15 cellular contexts compared by ENCODE assay signal in the genomic region with DNA sequence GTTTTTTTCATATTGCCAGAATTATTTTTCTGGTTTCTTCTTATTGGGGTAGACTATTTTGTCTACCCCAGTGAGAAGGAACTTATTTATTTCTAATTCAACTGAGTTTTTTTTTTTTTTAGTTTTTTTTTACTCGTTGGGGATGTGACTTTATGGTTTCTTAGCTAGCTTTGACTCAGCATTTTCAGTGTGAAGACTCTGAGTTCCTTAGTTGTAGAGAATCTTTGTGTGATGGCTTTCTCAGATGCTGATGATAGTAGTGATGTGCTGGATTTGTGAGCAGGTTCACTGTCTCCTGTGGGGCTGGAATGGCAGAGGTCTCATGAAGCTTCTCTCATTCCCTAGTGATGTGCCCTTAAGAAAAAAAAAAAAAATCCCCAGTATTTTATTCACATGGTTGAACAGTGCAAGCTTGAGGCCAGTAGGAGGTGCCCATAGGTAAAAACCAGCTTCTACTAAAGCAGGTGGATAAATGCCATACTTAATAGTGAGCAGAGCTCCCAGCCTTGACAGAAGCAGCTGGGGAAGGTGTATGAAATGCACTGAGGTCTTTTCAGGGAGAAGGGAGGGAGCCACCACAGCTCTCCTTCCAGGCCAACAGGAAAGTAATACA.
DNase-seq lines count a peak whose midpoint lies in the region; ATAC-seq and TF ChIP-seq lines count a peak whose summit lies in the region.
"Had no signal": no experiment of that assay in that cellular context is flagged by ENCODE, and none has a peak within 500 bp of the region (broad histone marks: within the 10 kb centered on the region; RNA-seq: fewer than 3 reads in every experiment).

No MANE protein-coding gene starts in this region.

- H3K36me3 ChIP-seq in A673 (ENCODE audit: insufficient read depth, low read length, poor library complexity, severe bottlenecking): peaks cover 9% of the 10 kb centered on the region
- no peaks in the 10 kb centered on the region for H3K36me3 ChIP-seq in HCT116 (ENCODE audit: control insufficient read depth in 1 of 2, insufficient read depth in 2 of 2, low read length in 2 of 2)
- no peaks in the 10 kb centered on the region for H3K36me3 ChIP-seq in NT2/D1 (ENCODE audit: insufficient read depth, insufficient read length, low read length)
- peaks cover 0 to 68% (median 7%) of the 10 kb centered on the region in 6 donors for H3K36me3 ChIP-seq in spleen
- peaks cover 7% of the 10 kb centered on the region; the same call in 1 of the 2 replicates for H3K36me3 ChIP-seq in MG63
- no peaks in the 10 kb centered on the region for H3K36me3 ChIP-seq in brain microvascular endothelial cell (replicated peaks)
- H3K36me3 ChIP-seq: cardiac muscle cell had no signal

- TF ChIP-seq POLR2A in HCT116 (IDR thresholded peaks at IDR 0.05; ENCODE audit: borderline replicate concordance, extremely low read depth, insufficient read depth, insufficient read length): no peak
- TF ChIP-seq POLR2A in spleen (IDR thresholded peaks at IDR 0.05): no peak

- H4K20me1 ChIP-seq in HCT116 (ENCODE audit: insufficient read depth): no peaks in the 10 kb centered on the region

- CTCF ChIA-PET in A673 (lab: Charles Lee): no interaction called here
- CTCF ChIA-PET in HCT116 (lab: Charles Lee): no interaction called here

- H3K27me3 ChIP-seq in A673 (replicated peaks; ENCODE audit: insufficient read depth, low read depth, low read length, poor library complexity) (no peaks in the 10 kb centered on the region), HCT116 (ENCODE audit: insufficient read depth, low read length) (no peaks in the 10 kb centered on the region), NT2/D1 (ENCODE audit: insufficient read depth, insufficient read length) (no peaks in the 10 kb centered on the region), foreskin keratinocyte (no peaks in the 10 kb centered on the region), spleen (replicated peaks in 1 of 7) (no peaks in the 10 kb centered on the region), MG63 (no peaks in the 10 kb centered on the region), brain microvascular endothelial cell (replicated peaks) (no peaks in the 10 kb centered on the region)
- H3K27me3 ChIP-seq: cardiac muscle cell had no signal

- H3K79me2 ChIP-seq in HCT116 (ENCODE audit: insufficient read depth, low read length): no peaks in the 10 kb centered on the region

- H3K9me3 ChIP-seq in A673 (ENCODE audit: low read depth, low read length, poor library complexity, severe bottlenecking) (no peaks in the 10 kb centered on the region), HCT116 (ENCODE audit: control insufficient read depth in 1 of 2, insufficient read depth in 1 of 2, low read depth in 1 of 2, low read length in 2 of 2) (no peaks in the 10 kb centered on the region), NT2/D1 (ENCODE audit: insufficient read depth, low read length) (no peaks in the 10 kb centered on the region), spleen (peaks cover 0 to 4% (median 0%) of the 10 kb centered on the region in 8 donors), MG63 (no peaks in the 10 kb centered on the region)

- RAD21 ChIA-PET in HCT116 (lab: Charles Lee; ENCODE audit: low non-redundant PET in 1 of 2, low total read pairs in 2 of 2, uncharacterized antibody in 2 of 2, unreplicated experiment in 2 of 2): no interaction called here

- ATAC-seq in HCT116: peak; percentile 50; the same call in 1 of the 2 replicates
- ATAC-seq in foreskin keratinocyte: peak; percentile 49
- no peak for ATAC-seq in HG03196 (IDR thresholded peaks at IDR 0.05; ENCODE audit: unreplicated experiment)
- ATAC-seq: activated T-cell treated with anti-CD3 and anti-CD28 coated beads, Interleukin-2, amount 50 U/mL, for 4 hours; right cardiac atrium had no signal

- H2AFZ ChIP-seq in HCT116 (ENCODE audit: low read depth, low read length, poor library complexity, severe bottlenecking): no peak overlapping the region

- TF ChIP-seq CTCF in A673 (conservative IDR thresholded peaks at IDR 0.05; ENCODE audit: low read depth, low read length) (0 out of 2 replicates have a peak, but pooled peaks have one; percentile 19), HCT116 (IDR thresholded peaks at IDR 0.05 in 2 of 3, conservative IDR thresholded peaks at IDR 0.05 in 1 of 3; ENCODE audit: borderline replicate concordance in 1 of 3, insufficient read depth in 1 of 3, low read depth in 2 of 3, low read length in 2 of 3) (peak in 1 of 3 experiments; percentile 28; a peak in 3 of 6 replicates), foreskin keratinocyte (conservative IDR thresholded peaks at IDR 0.05) (peak; percentile 43), spleen (IDR thresholded peaks at IDR 0.05 in 8 of 11, conservative IDR thresholded peaks at IDR 0.05 in 3 of 11) (no peak), brain microvascular endothelial cell (IDR thresholded peaks at IDR 0.05; ENCODE audit: low read depth, low read length, missing control alignments) (no peak)

- H3K27ac ChIP-seq in A673 (ENCODE audit: low read depth, low read length, poor library complexity, severe bottlenecking) (no peak overlapping the region), HCT116 (ENCODE audit: low read depth, low read length) (no peak overlapping the region), foreskin keratinocyte (no peak overlapping the region), spleen (no peak overlapping the region), brain microvascular endothelial cell (no peak overlapping the region)
- H3K27ac ChIP-seq: cardiac muscle cell had no signal

- H3K4me3 ChIP-seq in A673 (ENCODE audit: low read depth, low read length, poor library complexity, severe bottlenecking): no peak overlapping the region
- no peak overlapping the region for H3K4me3 ChIP-seq in HCT116 (replicated peaks in 1 of 2; ENCODE audit: low read depth in 1 of 2, low read length in 2 of 2)
- no peak overlapping the region for H3K4me3 ChIP-seq in NT2/D1 (ENCODE audit: insufficient read length, low read depth)
- no peak overlapping the region for H3K4me3 ChIP-seq in spleen
- H3K4me3 ChIP-seq in MG63: no peak overlapping the region
- H3K4me3 ChIP-seq in brain microvascular endothelial cell (ENCODE audit: low read depth, low read length): no peak overlapping the region
- H3K4me3 ChIP-seq: cardiac muscle cell had no signal

- H3K4me1 ChIP-seq in A673 (ENCODE audit: insufficient read depth, low read length, poor library complexity, severe bottlenecking) (no peaks in the 10 kb centered on the region), HCT116 (ENCODE audit: control insufficient read depth in 1 of 2, insufficient read depth in 2 of 2, low read length in 2 of 2) (no peaks in the 10 kb centered on the region), NT2/D1 (ENCODE audit: insufficient read depth, insufficient read length) (no peaks in the 10 kb centered on the region), foreskin keratinocyte (no peaks in the 10 kb centered on the region), spleen (no peaks in the 10 kb centered on the region)

- no peak overlapping the region for H3K4me2 ChIP-seq in HCT116 (ENCODE audit: low read length)

- no peaks in the 10 kb centered on the region for H3K9me2 ChIP-seq in HCT116 (ENCODE audit: insufficient read depth)

- in situ Hi-C loops in brain microvascular endothelial cell (cut with HindIII; ENCODE audit: low pct_ligation_motif_present, low sequenced_read_pairs): no loop called here

- 64 to 81% (median 77%) methylated on average over 1 of the region's 1 CpG for WGBS in spleen, 5 donors

- no peak for TF ChIP-seq RAD21 in HCT116 (IDR thresholded peaks at IDR 0.05; ENCODE audit: low read depth)

- POLR2A ChIA-PET in A673 (lab: Charles Lee; ENCODE audit: low non-redundant PET): no interaction called here
- POLR2A ChIA-PET in HCT116 (lab: Charles Lee): interaction anchor here (0.7 kb wide), 1 partner anchor 108 kb away, joined by 4 read pairs; no protein-coding TSS in a partner anchor

- BruUV-seq in A673 (replicated peaks; lab: Mats Ljungman, UMichigan) (no TSS peak), HCT116 (replicated peaks; lab: Mats Ljungman, UMichigan) (no TSS peak)

- H3K9ac ChIP-seq in HCT116 (ENCODE audit: low read length): no peak overlapping the region
- H3K9ac ChIP-seq in NT2/D1 (ENCODE audit: insufficient read length, low read depth): no peak overlapping the region

- intact Hi-C loops in A673 (cut with micrococcal nuclease; ENCODE audit: unreplicated experiment) (no loop called here), HCT116 (cut with micrococcal nuclease) (no loop called here), spleen (cut with DNase I; ENCODE audit: low total_unique reads) (no loop called here)

- DNase-seq in A673 (ENCODE audit: low spot score): peak; percentile 7
- DNase-seq in HCT116 (ENCODE audit: low read depth, low spot score): no peak
- peak; percentile 5 for DNase-seq in NT2/D1 (ENCODE audit: low read depth, low spot score)
- DNase-seq in foreskin keratinocyte: peak in 1 of 2 donors; percentile 25
- no peak for DNase-seq in spleen
- no peak for DNase-seq in MG63
- DNase-seq in brain microvascular endothelial cell: no peak
- DNase-seq: activated naive CD8-positive, alpha-beta T cell treated with anti-CD3 and anti-CD28 coated beads, Interleukin-2, amount 10 ng/mL, durations not matched to agents 7 days and 5 days; activated T-cell treated with anti-CD3 and anti-CD28 coated beads, Interleukin-2, amount 50 U/mL, for 4 hours; foreskin fibroblast; NCI-H2081 treated with DMSO at 0.1 percent for 48 hours; right cardiac atrium; stimulated activated CD4-positive, alpha-beta T cell treated with anti-CD3 and anti-CD28 coated beads, Interleukin-1b, Interleukin-23, amount 100 ng/mL, for 48 hours had no signal

TF ChIP-seq in HCT116, 20 proteins besides CTCF, POLR2A, EP300 and RAD21 (continues in another document):
- TF ChIP-seq ZNF274 (IDR thresholded peaks at IDR 0.05; ENCODE audit: low read depth, low read length) (no peak), EZH2 (IDR thresholded peaks at IDR 0.05) (no peak), JUND (IDR thresholded peaks at IDR 0.05) (no peak), SRF (IDR thresholded peaks at IDR 0.05; ENCODE audit: low read depth) (no peak), CBX3 (IDR thresholded peaks at IDR 0.05; ENCODE audit: low read depth) (no peak), YY1 (IDR thresholded peaks at IDR 0.05; ENCODE audit: extremely low read depth, insufficient replicate concordance, low read depth, low read length) (no peak), FOSL1 (IDR thresholded peaks at IDR 0.05; ENCODE audit: low read depth) (no peak), ZFX (IDR thresholded peaks at IDR 0.05) (no peak), ELF1 (IDR thresholded peaks at IDR 0.05; ENCODE audit: borderline replicate concordance, low read depth) (no peak), EGR1 (IDR thresholded peaks at IDR 0.05; ENCODE audit: low read depth) (no peak), TCF7L2 (IDR thresholded peaks at IDR 0.05; ENCODE audit: borderline replicate concordance, extremely low read depth, insufficient read depth, insufficient read length) (no peak), ATF3 (IDR thresholded peaks at IDR 0.05) (no peak)

Comparison
In these comparisons a context has a peak if more than half of its experiments do, and no peak if none do; other contexts are left out.
1. DNase-seq: peak in A673 (single experiment) and NT2/D1 (single experiment); none in HCT116 (single experiment), spleen (single experiment), MG63 (single experiment) and brain microvascular endothelial cell (single experiment).
2. CTCF ChIP-seq: peak in A673 (single experiment) and foreskin keratinocyte (single experiment); none in spleen (0 of 11) and brain microvascular endothelial cell (single experiment).